Comparison of ENCODE assay signal across 19 cellular contexts in the genomic region with DNA sequence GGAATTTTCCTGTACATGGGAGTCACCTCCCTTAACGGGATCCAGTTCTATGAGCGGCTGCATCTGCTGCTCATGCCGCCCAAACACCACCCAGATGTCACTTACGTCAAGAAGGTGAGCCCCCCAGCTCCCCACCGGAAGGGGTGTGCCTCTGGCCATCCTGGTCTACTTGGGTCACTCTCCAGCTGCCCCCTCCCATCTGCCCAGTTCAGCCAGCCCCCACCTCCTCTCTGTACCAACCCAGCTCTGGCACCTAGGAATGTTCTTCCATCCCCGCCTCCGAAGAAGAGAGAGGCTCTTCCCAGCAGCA.
"Had no signal": no experiment of that assay in that cellular context is flagged by ENCODE, and none has a peak within 500 bp of the region (broad histone marks: within the 10 kb centered on the region; RNA-seq: fewer than 3 reads in every experiment).

No MANE protein-coding gene starts in this region.

- ATAC-seq: activated T-cell treated with anti-CD3 and anti-CD28 coated beads, Interleukin-2, amount 50 U/mL, for 4 hours; foreskin keratinocyte; left cardiac atrium; natural killer cell; T-cell had no signal

- H3K9me3 Mint-ChIP-seq: activated naive CD8-positive, alpha-beta T cell treated with anti-CD3 and anti-CD28 coated beads, Interleukin-2, amount 10 ng/mL, durations not matched to agents 7 days and 5 days; activated T-cell treated with anti-CD3 and anti-CD28 coated beads, Interleukin-2, amount 50 U/mL, for 4 hours; central memory CD8-positive, alpha-beta T cell; natural killer cell; T-cell had no signal

- H3K4me1 ChIP-seq: foreskin keratinocyte had no signal

- H3K4me3 Mint-ChIP-seq: activated naive CD8-positive, alpha-beta T cell treated with anti-CD3 and anti-CD28 coated beads, Interleukin-2, amount 10 ng/mL, durations not matched to agents 7 days and 5 days; activated T-cell treated with anti-CD3 and anti-CD28 coated beads, Interleukin-2, amount 50 U/mL, for 4 hours; central memory CD8-positive, alpha-beta T cell; natural killer cell; T-cell had no signal

- H3K27me3 ChIP-seq: brain microvascular endothelial cell, foreskin keratinocyte, hepatocyte, spleen had no signal

- H3K4me3 ChIP-seq: coronary artery, hepatocyte, spleen had no signal

- H3K27me3 Mint-ChIP-seq: activated naive CD8-positive, alpha-beta T cell treated with anti-CD3 and anti-CD28 coated beads, Interleukin-2, amount 10 ng/mL, durations not matched to agents 7 days and 5 days; central memory CD8-positive, alpha-beta T cell; T-cell had no signal

- H3K9me3 ChIP-seq: spleen had no signal

- H3K36me3 Mint-ChIP-seq: natural killer cell had no signal

- DNase-seq: activated CD4-positive, alpha-beta T cell treated with anti-CD3 and anti-CD28 coated beads, Interleukin-2, amount 50 U/mL, for 1 hour; activated CD8-positive, alpha-beta memory T cell treated with anti-CD3 and anti-CD28 coated beads, Interleukin-2, amount 50 U/mL, for 4 hours; activated effector memory CD4-positive, alpha-beta T cell treated with anti-CD3 and anti-CD28 coated beads, Interleukin-2, amount 50 U/mL, for 16 hours; activated naive CD8-positive, alpha-beta T cell treated with anti-CD3 and anti-CD28 coated beads, Interleukin-2, amount 10 ng/mL, durations not matched to agents 7 days and 5 days; activated T-cell treated with anti-CD3 and anti-CD28 coated beads, Interleukin-2, amount 50 U/mL, for 4 hours; brain microvascular endothelial cell; foreskin keratinocyte; left cardiac atrium; natural killer cell; occipital lobe; retina; spleen; stimulated activated CD4-positive, alpha-beta T cell treated with anti-CD3 and anti-CD28 coated beads, Interleukin-4, amount 100 ng/mL, for 4 hours; stimulated activated naive CD4-positive, alpha-beta T cell; T-cell; T-helper 9 cell had no signal

- H3K27ac Mint-ChIP-seq: natural killer cell, T-cell had no signal

- H3K27ac ChIP-seq: brain microvascular endothelial cell, coronary artery, foreskin keratinocyte, spleen had no signal
